ENCODE assay signal across 23 cellular contexts in genomic region chr9:80231847-80232246, GRCh38.
DNase-seq lines count a peak whose midpoint lies in the region; ATAC-seq, FAIRE-seq and TF ChIP-seq lines count a peak whose summit lies in the region.
"Had no signal": no experiment of that assay in that cellular context is flagged by ENCODE, and none has a peak within 500 bp of the region (broad histone marks: within the 10 kb centered on the region; RNA-seq: fewer than 3 reads in every experiment).

No MANE protein-coding gene starts in this region.

- DNase-seq in RWPE1 (ENCODE audit: low spot score): no peak
- peak; percentile 4 for DNase-seq in epithelial cell of esophagus (ENCODE audit: low read depth)
- peak; percentile 61 for DNase-seq in naive B cell
- no peak for DNase-seq in D721Med (ENCODE audit: insufficient read length, low spot score)
- no peak for DNase-seq in testis
- no peak for DNase-seq in T1000 (lab: John Stamatoyannopoulos, UW)
- DNase-seq in iPS-NIHi11 (ENCODE audit: low spot score): no peak
- DNase-seq: H9, KBM-7, MM.1S, NCI-H1436, NCI-H187, NCI-H2081 treated with DMSO at 0.1 percent for 48 hours, NCI-H2171, NCI-H226, NCI-H510A, NCI-H69, SHP77 treated with DMSO at 0.1 percent for 48 hours had no signal

- CTCF ChIA-PET in RWPE1 (lab: Yijun Ruan, JAX): no interaction called here

- H3K36me3 ChIP-seq in testis (ENCODE audit: low read depth, missing control alignments): no peaks in the 10 kb centered on the region

- no peaks in the 10 kb centered on the region for H3K27me3 ChIP-seq in testis

- peak overlapping the region; percentile 81 to 98 (median 92) for H3K27ac Mint-ChIP-seq in naive B cell
- H3K27ac Mint-ChIP-seq: GM23338, H9 had no signal

- POLR2A ChIA-PET in RWPE1 (lab: Yijun Ruan, JAX; ENCODE audit: low non-redundant PET): no interaction called here

- H3K4me1 ChIP-seq in testis: no peaks in the 10 kb centered on the region

- no peaks in the 10 kb centered on the region for H3K9me3 ChIP-seq in testis

- peaks cover 40 to 58% (median 49%) of the 10 kb centered on the region in 3 donors for H3K4me1 Mint-ChIP-seq in naive B cell
- H3K4me1 Mint-ChIP-seq: GM23338 had no signal

- TF ChIP-seq CTCF in RWPE1 (conservative IDR thresholded peaks at IDR 0.05; ENCODE audit: low read depth) (no peak), epithelial cell of esophagus (IDR thresholded peaks at IDR 0.05; ENCODE audit: insufficient read depth, low read depth, low read length, missing control alignments) (no peak), D721Med (IDR thresholded peaks at IDR 0.05; ENCODE audit: insufficient read depth, missing control alignments) (no peak), testis (IDR thresholded peaks at IDR 0.05) (no peak)

- no peaks in the 10 kb centered on the region for H3K27me3 Mint-ChIP-seq in naive B cell

- TF ChIP-seq POLR2A in testis (IDR thresholded peaks at IDR 0.05): no peak

- H3K4me3 ChIP-seq in epithelial cell of esophagus (ENCODE audit: low read length): no peak overlapping the region
- H3K4me3 ChIP-seq in testis: no peak overlapping the region
- H3K4me3 ChIP-seq: GM23338, SK-N-MC had no signal

- ATAC-seq in naive B cell (ENCODE audit: low read depth in 2 of 2): peak; percentile 91 to 92
- ATAC-seq: GM23338, Panc1 had no signal

- H3K4me3 Mint-ChIP-seq in naive B cell: peak overlapping the region; percentile 71 to 93 (median 84)
- H3K4me3 Mint-ChIP-seq: GM23338, H9 had no signal

- H3K9me3 Mint-ChIP-seq in naive B cell: peaks cover 0 to 30% (median 9%) of the 10 kb centered on the region in 7 donors

- H3K27ac ChIP-seq in RWPE1 (peak overlapping the region; percentile 52), testis (no peak overlapping the region)
- H3K27ac ChIP-seq: SK-N-MC had no signal

- 98 to 100% methylated on average over 3 of the region's 3 CpGs for WGBS in testis, 2 donors

- intact Hi-C loops in testis (cut with DNase I; ENCODE audit: low total_unique reads): no loop called here

- no peak for FAIRE-seq in D721Med (lab: Jason Lieb, UNC)
- FAIRE-seq: GM19239, HTR-8/SVneo had no signal

- peaks cover 12% of the 10 kb centered on the region in 2 donors for H3K36me3 Mint-ChIP-seq in naive B cell

Comparison
In these comparisons a context has a peak if more than half of its experiments do, and no peak if none do; other contexts are left out.
1. DNase-seq: peak in epithelial cell of esophagus (single experiment) and naive B cell (single experiment); none in RWPE1 (single experiment), D721Med (single experiment), testis (single experiment), T1000 (single experiment) and iPS-NIHi11 (single experiment).